1 cellular context compared by ENCODE assay signal in the genomic region with DNA sequence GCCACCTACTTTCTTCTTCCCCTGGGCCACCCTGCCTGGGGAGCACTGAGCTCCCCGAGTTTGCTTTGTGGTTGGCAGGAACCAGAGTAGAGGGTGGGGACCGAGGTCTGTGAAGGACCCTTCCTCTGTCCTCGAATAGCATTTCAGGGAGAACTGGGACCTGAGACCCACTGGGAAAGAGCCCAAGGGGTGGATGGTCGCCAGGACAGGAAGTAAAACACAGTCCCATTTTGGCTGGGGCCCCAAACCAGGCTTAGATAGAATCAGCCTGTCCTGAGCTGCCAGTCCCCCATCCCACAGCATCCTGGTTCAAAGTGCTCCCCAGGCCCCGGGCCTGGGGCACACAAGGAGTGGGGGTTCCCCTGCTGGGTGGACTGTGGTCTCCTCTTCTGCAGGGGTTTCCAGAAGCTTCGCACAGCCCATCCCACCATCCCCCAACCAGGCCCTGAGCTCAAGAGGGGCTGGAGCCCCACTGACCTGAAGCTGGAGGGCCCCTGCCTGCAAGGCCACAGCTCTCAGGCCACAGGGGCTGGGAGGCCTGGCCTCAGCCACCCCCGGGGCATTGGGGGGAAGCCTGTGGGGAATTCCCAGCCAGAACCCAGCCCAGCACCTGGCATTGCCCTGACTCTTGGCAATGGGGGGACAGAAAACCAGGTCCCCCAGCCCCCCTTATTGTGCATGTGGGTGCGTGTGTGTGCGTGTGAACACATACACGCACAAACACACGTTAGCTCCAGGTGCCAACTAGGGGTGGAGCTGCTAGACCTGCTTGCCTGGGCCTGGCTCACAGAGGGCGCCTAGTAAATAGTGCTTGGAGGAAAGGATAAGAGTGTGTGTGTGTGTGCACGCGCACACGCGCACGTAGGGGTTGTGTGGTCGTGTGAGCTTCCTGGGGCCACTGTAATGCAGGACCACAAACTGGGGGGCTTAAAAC.
TF ChIP-seq lines count a peak whose summit lies in the region.

No MANE protein-coding gene starts in this region.

TF ChIP-seq in HepG2, 621 proteins besides CTCF, POLR2A, EP300 and RAD21 (continued from another document and continues in another):
- TF ChIP-seq, protein P1, sequence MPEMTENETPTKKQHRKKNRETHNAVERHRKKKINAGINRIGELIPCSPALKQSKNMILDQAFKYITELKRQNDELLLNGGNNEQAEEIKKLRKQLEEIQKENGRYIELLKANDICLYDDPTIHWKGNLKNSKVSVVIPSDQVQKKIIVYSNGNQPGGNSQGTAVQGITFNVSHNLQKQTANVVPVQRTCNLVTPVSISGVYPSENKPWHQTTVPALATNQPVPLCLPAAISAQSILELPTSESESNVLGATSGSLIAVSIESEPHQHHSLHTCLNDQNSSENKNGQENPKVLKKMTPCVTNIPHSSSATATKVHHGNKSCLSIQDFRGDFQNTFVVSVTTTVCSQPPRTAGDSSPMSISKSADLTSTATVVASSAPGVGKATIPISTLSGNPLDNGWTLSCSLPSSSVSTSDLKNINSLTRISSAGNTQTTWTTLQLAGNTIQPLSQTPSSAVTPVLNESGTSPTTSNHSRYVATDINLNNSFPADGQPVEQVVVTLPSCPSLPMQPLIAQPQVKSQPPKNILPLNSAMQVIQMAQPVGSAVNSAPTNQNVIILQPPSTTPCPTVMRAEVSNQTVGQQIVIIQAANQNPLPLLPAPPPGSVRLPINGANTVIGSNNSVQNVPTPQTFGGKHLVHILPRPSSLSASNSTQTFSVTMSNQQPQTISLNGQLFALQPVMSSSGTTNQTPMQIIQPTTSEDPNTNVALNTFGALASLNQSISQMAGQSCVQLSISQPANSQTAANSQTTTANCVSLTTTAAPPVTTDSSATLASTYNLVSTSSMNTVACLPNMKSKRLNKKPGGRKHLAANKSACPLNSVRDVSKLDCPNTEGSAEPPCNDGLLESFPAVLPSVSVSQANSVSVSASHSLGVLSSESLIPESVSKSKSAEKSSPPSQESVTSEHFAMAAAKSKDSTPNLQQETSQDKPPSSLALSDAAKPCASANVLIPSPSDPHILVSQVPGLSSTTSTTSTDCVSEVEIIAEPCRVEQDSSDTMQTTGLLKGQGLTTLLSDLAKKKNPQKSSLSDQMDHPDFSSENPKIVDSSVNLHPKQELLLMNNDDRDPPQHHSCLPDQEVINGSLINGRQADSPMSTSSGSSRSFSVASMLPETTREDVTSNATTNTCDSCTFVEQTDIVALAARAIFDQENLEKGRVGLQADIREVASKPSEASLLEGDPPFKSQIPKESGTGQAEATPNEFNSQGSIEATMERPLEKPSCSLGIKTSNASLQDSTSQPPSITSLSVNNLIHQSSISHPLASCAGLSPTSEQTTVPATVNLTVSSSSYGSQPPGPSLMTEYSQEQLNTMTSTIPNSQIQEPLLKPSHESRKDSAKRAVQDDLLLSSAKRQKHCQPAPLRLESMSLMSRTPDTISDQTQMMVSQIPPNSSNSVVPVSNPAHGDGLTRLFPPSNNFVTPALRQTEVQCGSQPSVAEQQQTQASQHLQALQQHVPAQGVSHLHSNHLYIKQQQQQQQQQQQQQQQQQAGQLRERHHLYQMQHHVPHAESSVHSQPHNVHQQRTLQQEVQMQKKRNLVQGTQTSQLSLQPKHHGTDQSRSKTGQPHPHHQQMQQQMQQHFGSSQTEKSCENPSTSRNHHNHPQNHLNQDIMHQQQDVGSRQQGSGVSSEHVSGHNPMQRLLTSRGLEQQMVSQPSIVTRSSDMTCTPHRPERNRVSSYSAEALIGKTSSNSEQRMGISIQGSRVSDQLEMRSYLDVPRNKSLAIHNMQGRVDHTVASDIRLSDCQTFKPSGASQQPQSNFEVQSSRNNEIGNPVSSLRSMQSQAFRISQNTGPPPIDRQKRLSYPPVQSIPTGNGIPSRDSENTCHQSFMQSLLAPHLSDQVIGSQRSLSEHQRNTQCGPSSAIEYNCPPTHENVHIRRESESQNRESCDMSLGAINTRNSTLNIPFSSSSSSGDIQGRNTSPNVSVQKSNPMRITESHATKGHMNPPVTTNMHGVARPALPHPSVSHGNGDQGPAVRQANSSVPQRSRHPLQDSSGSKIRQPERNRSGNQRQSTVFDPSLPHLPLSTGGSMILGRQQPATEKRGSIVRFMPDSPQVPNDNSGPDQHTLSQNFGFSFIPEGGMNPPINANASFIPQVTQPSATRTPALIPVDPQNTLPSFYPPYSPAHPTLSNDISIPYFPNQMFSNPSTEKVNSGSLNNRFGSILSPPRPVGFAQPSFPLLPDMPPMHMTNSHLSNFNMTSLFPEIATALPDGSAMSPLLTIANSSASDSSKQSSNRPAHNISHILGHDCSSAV (CRISPR knock-in tag; IDR thresholded peaks at IDR 0.05; ENCODE audit: borderline replicate concordance) = 0 out of 2 replicates have a peak, but pooled peaks have one; percentile 45
- TF ChIP-seq RFX5 (IDR thresholded peaks at IDR 0.05; ENCODE audit: low read depth, low read length) (no peak), TCF7L2 (IDR thresholded peaks at IDR 0.05; ENCODE audit: low read depth, low read length) (no peak), PAX8 (CRISPR knock-in tag; IDR thresholded peaks at IDR 0.05; ENCODE audit: borderline replicate concordance) (no peak), ZNF75D (CRISPR knock-in tag; IDR thresholded peaks at IDR 0.05; ENCODE audit: borderline replicate concordance) (no peak), SPEN (CRISPR knock-in tag; IDR thresholded peaks at IDR 0.05; ENCODE audit: low read depth) (peak; percentile 53), TBX3 (IDR thresholded peaks at IDR 0.05; ENCODE audit: borderline replicate concordance) (peak; percentile 43; the same call in 1 of the 2 replicates), ELF3 (CRISPR knock-in tag; IDR thresholded peaks at IDR 0.05) (peak; percentile 20; the same call in 1 of the 2 replicates), MTA1 (CRISPR knock-in tag; IDR thresholded peaks at IDR 0.05; ENCODE audit: borderline replicate concordance) (peak; percentile 30; the same call in 1 of the 2 replicates), ZSCAN20 (CRISPR knock-in tag; IDR thresholded peaks at IDR 0.05; ENCODE audit: borderline replicate concordance) (no peak; the same call in 1 of the 2 replicates), KLF9 (CRISPR knock-in tag; IDR thresholded peaks at IDR 0.05; ENCODE audit: low read depth) (no peak), KLF12 (CRISPR knock-in tag; IDR thresholded peaks at IDR 0.05; ENCODE audit: borderline replicate concordance) (peak; percentile 52; the same call in 1 of the 2 replicates), SAP130 (CRISPR knock-in tag; IDR thresholded peaks at IDR 0.05; ENCODE audit: low read depth) (peak; percentile 42; the same call in 1 of the 2 replicates), RXRA (CRISPR knock-in tag; IDR thresholded peaks at IDR 0.05) (peak; percentile 4; the same call in 1 of the 2 replicates), SP5 (CRISPR knock-in tag; IDR thresholded peaks at IDR 0.05; ENCODE audit: borderline replicate concordance, low read depth) (peak; percentile 79; the same call in 1 of the 2 replicates), TMF1 (CRISPR knock-in tag; IDR thresholded peaks at IDR 0.05; ENCODE audit: low read depth) (0 out of 2 replicates have a peak, but pooled peaks have one; percentile 56), ZNF660 (CRISPR knock-in tag; IDR thresholded peaks at IDR 0.05; ENCODE audit: borderline replicate concordance, low read depth) (no peak), ATF7 (IDR thresholded peaks at IDR 0.05) (no peak), ATF7 (CRISPR knock-in tag; IDR thresholded peaks at IDR 0.05) (no peak), NR2F2 (IDR thresholded peaks at IDR 0.05; ENCODE audit: borderline replicate concordance, low read depth) (no peak), KDM2A (CRISPR knock-in tag; IDR thresholded peaks at IDR 0.05; ENCODE audit: borderline replicate concordance, low read depth) (peak; percentile 10; the same call in 1 of the 2 replicates), ZFY (CRISPR knock-in tag; IDR thresholded peaks at IDR 0.05) (no peak), ZNF282 (IDR thresholded peaks at IDR 0.05; ENCODE audit: partially characterized antibody) (no peak), RORA (CRISPR knock-in tag; IDR thresholded peaks at IDR 0.05) (no peak), ZNF468 (CRISPR knock-in tag; IDR thresholded peaks at IDR 0.05) (no peak), ARNT2 (CRISPR knock-in tag; IDR thresholded peaks at IDR 0.05; ENCODE audit: low read depth) (no peak), XBP1 (CRISPR knock-in tag; IDR thresholded peaks at IDR 0.05) (no peak), ZNF350 (CRISPR knock-in tag; IDR thresholded peaks at IDR 0.05; ENCODE audit: borderline replicate concordance, low read depth) (peak; percentile 7; the same call in 1 of the 2 replicates), TBP (CRISPR knock-in tag; IDR thresholded peaks at IDR 0.05) (no peak)
- TF ChIP-seq, protein P2, sequence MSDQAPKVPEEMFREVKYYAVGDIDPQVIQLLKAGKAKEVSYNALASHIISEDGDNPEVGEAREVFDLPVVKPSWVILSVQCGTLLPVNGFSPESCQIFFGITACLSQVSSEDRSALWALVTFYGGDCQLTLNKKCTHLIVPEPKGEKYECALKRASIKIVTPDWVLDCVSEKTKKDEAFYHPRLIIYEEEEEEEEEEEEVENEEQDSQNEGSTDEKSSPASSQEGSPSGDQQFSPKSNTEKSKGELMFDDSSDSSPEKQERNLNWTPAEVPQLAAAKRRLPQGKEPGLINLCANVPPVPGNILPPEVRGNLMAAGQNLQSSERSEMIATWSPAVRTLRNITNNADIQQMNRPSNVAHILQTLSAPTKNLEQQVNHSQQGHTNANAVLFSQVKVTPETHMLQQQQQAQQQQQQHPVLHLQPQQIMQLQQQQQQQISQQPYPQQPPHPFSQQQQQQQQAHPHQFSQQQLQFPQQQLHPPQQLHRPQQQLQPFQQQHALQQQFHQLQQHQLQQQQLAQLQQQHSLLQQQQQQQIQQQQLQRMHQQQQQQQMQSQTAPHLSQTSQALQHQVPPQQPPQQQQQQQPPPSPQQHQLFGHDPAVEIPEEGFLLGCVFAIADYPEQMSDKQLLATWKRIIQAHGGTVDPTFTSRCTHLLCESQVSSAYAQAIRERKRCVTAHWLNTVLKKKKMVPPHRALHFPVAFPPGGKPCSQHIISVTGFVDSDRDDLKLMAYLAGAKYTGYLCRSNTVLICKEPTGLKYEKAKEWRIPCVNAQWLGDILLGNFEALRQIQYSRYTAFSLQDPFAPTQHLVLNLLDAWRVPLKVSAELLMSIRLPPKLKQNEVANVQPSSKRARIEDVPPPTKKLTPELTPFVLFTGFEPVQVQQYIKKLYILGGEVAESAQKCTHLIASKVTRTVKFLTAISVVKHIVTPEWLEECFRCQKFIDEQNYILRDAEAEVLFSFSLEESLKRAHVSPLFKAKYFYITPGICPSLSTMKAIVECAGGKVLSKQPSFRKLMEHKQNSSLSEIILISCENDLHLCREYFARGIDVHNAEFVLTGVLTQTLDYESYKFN (CRISPR knock-in tag; conservative IDR thresholded peaks at IDR 0.05) = peak; percentile 47
- TF ChIP-seq, protein P3, sequence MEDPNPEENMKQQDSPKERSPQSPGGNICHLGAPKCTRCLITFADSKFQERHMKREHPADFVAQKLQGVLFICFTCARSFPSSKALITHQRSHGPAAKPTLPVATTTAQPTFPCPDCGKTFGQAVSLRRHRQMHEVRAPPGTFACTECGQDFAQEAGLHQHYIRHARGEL (CRISPR knock-in tag; IDR thresholded peaks at IDR 0.05) = no peak
- TF ChIP-seq, protein P4, sequence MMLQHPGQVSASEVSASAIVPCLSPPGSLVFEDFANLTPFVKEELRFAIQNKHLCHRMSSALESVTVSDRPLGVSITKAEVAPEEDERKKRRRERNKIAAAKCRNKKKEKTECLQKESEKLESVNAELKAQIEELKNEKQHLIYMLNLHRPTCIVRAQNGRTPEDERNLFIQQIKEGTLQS (CRISPR knock-in tag; IDR thresholded peaks at IDR 0.05) = no peak
- TF ChIP-seq, protein P5, sequence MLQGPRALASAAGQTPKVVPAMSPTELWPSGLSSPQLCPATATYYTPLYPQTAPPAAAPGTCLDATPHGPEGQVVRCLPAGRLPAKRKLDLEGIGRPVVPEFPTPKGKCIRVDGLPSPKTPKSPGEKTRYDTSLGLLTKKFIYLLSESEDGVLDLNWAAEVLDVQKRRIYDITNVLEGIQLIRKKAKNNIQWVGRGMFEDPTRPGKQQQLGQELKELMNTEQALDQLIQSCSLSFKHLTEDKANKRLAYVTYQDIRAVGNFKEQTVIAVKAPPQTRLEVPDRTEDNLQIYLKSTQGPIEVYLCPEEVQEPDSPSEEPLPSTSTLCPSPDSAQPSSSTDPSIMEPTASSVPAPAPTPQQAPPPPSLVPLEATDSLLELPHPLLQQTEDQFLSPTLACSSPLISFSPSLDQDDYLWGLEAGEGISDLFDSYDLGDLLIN (CRISPR knock-in tag; IDR thresholded peaks at IDR 0.05; ENCODE audit: borderline replicate concordance) = peak; percentile 10; the same call in 1 of the 2 replicates
- TF ChIP-seq, protein P6, sequence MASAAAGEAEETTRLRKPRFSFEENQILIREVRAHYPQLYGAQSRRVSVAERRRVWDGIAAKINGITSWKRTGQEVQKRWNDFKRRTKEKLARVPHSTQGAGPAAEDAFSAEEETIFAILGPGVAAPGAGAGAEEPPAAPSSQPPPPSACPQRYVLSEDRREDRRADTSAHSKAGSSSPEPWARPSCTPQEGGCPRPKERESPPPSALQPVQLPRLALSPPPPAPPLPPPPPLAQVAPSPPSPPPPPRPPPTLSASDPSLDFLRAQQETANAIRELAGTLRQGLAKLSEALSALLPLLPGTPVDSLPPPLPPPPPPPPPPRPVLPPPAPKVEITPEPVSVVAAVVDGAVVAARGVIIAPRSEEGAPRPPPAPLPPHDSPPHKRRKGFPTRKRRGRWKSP (CRISPR knock-in tag; IDR thresholded peaks at IDR 0.05) = no peak; the same call in 1 of the 2 replicates
- TF ChIP-seq, protein P7, sequence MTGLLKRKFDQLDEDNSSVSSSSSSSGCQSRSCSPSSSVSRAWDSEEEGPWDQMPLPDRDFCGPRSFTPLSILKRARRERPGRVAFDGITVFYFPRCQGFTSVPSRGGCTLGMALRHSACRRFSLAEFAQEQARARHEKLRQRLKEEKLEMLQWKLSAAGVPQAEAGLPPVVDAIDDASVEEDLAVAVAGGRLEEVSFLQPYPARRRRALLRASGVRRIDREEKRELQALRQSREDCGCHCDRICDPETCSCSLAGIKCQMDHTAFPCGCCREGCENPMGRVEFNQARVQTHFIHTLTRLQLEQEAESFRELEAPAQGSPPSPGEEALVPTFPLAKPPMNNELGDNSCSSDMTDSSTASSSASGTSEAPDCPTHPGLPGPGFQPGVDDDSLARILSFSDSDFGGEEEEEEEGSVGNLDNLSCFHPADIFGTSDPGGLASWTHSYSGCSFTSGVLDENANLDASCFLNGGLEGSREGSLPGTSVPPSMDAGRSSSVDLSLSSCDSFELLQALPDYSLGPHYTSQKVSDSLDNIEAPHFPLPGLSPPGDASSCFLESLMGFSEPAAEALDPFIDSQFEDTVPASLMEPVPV (CRISPR knock-in tag; IDR thresholded peaks at IDR 0.05) = peak; percentile 81; the same call in 1 of the 2 replicates
- TF ChIP-seq, protein P8, sequence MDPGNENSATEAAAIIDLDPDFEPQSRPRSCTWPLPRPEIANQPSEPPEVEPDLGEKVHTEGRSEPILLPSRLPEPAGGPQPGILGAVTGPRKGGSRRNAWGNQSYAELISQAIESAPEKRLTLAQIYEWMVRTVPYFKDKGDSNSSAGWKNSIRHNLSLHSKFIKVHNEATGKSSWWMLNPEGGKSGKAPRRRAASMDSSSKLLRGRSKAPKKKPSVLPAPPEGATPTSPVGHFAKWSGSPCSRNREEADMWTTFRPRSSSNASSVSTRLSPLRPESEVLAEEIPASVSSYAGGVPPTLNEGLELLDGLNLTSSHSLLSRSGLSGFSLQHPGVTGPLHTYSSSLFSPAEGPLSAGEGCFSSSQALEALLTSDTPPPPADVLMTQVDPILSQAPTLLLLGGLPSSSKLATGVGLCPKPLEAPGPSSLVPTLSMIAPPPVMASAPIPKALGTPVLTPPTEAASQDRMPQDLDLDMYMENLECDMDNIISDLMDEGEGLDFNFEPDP (CRISPR knock-in tag; conservative IDR thresholded peaks at IDR 0.05) = no peak
- TF ChIP-seq, protein P9, sequence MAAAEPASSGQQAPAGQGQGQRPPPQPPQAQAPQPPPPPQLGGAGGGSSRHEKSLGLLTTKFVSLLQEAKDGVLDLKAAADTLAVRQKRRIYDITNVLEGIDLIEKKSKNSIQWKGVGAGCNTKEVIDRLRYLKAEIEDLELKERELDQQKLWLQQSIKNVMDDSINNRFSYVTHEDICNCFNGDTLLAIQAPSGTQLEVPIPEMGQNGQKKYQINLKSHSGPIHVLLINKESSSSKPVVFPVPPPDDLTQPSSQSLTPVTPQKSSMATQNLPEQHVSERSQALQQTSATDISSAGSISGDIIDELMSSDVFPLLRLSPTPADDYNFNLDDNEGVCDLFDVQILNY (CRISPR knock-in tag; conservative IDR thresholded peaks at IDR 0.05) = no peak
